ENCODE assay signal across 34 cellular contexts in genomic region chr10:100104300-100104699, GRCh38. TPM values are rescaled to one million over a fixed set of nuclear protein-coding genes. Genes with fewer than 3 reads are reported as not detected.
"Had no signal": no experiment of that assay in that cellular context is flagged by ENCODE, and none has a peak within 500 bp of the region (broad histone marks: within the 10 kb centered on the region; RNA-seq: fewer than 3 reads in every experiment).

No MANE protein-coding gene starts in this region.

- DNase-seq: activated CD4-positive, alpha-beta T cell treated with anti-CD3 and anti-CD28 coated beads, Interleukin-2, amount 10 ng/mL, durations not matched to agents 7 days and 5 days; activated CD4-positive, alpha-beta T cell treated with anti-CD3 and anti-CD28 coated beads, Interleukin-2, amount 50 U/mL, for 48 hours; activated CD4-positive, CD25-positive, alpha-beta regulatory T cell; activated CD8-positive, alpha-beta T cell treated with anti-CD3 and anti-CD28 coated beads, Interleukin-2, amount 10 ng/mL, durations not matched to agents 7 days and 5 days; activated gamma-delta T cell treated with Interleukin-2 at 50 U/mL for 16 hours; activated naive CD4-positive, alpha-beta T cell treated with anti-CD3 and anti-CD28 coated beads, Interleukin-2, amount 10 ng/mL, durations not matched to agents 7 days and 5 days; activated naive CD8-positive, alpha-beta T cell treated with anti-CD3 and anti-CD28 coated beads for 36 hours; activated T-cell treated with anti-CD3 and anti-CD28 coated beads, Interleukin-2, amount 50 U/mL, for 24 hours; body of pancreas; caudate nucleus; cerebellar nuclear complex; NCI-H1048; NCI-H1105 treated with DMSO at 0.1 percent for 48 hours; NCI-H1436; NCI-H1694; NCI-H1930; NCI-H2081 treated with DMSO at 0.1 percent for 48 hours; NCI-H345; NCI-H524 treated with DMSO at 0.1 percent for 48 hours; SHP77; SJCRH30; T1000; WERI-Rb-1 had no signal

- ATAC-seq: activated CD8-positive, alpha-beta T cell treated with anti-CD3 and anti-CD28 coated beads, Interleukin-2, amount 10 ng/mL, durations not matched to agents 7 days and 5 days; body of pancreas; Panc1 had no signal

- H3K27ac Mint-ChIP-seq: activated CD4-positive, alpha-beta T cell treated with anti-CD3 and anti-CD28 coated beads, Interleukin-2, amount 10 ng/mL, durations not matched to agents 7 days and 5 days; activated CD8-positive, alpha-beta T cell treated with anti-CD3 and anti-CD28 coated beads, Interleukin-2, amount 10 ng/mL, durations not matched to agents 7 days and 5 days; activated naive CD4-positive, alpha-beta T cell treated with anti-CD3 and anti-CD28 coated beads, Interleukin-2, amount 10 ng/mL, durations not matched to agents 7 days and 5 days; activated naive CD8-positive, alpha-beta T cell treated with anti-CD3 and anti-CD28 coated beads for 36 hours; activated T-cell treated with anti-CD3 and anti-CD28 coated beads, Interleukin-2, amount 50 U/mL, for 24 hours; activated T-helper 1 cell treated with anti-CD3 and anti-CD28 coated beads, Interleukin-12 subunit alpha, Interleukin-12 subunit beta, Interleukin-2, Interleukin-4 antibody, amounts not matched to agents 30 ng/mL and 10 ng/mL and 1 ng/mL, durations not matched to agents 14 hours and 24 hours and 36 hours had no signal

- H3K4me3 Mint-ChIP-seq: activated CD4-positive, alpha-beta T cell treated with anti-CD3 and anti-CD28 coated beads, Interleukin-2, amount 10 ng/mL, durations not matched to agents 7 days and 5 days; activated CD8-positive, alpha-beta T cell treated with anti-CD3 and anti-CD28 coated beads, Interleukin-2, amount 10 ng/mL, durations not matched to agents 7 days and 5 days; activated naive CD4-positive, alpha-beta T cell treated with anti-CD3 and anti-CD28 coated beads, Interleukin-2, amount 10 ng/mL, durations not matched to agents 7 days and 5 days; activated naive CD8-positive, alpha-beta T cell treated with anti-CD3 and anti-CD28 coated beads for 36 hours; activated T-cell treated with anti-CD3 and anti-CD28 coated beads, Interleukin-2, amount 50 U/mL, for 24 hours; activated T-helper 1 cell treated with anti-CD3 and anti-CD28 coated beads, Interleukin-12 subunit alpha, Interleukin-12 subunit beta, Interleukin-2, Interleukin-4 antibody, amounts not matched to agents 30 ng/mL and 10 ng/mL and 1 ng/mL, durations not matched to agents 14 hours and 24 hours and 36 hours had no signal

- H3K9me3 Mint-ChIP-seq: activated naive CD4-positive, alpha-beta T cell treated with anti-CD3 and anti-CD28 coated beads, Interleukin-2, amount 10 ng/mL, durations not matched to agents 7 days and 5 days; activated T-cell treated with anti-CD3 and anti-CD28 coated beads, Interleukin-2, amount 50 U/mL, for 24 hours had no signal

- H3K27ac ChIP-seq: body of pancreas, breast epithelium, KMS-11, SJCRH30, SK-N-MC, WERI-Rb-1 had no signal

- H3K4me1 Mint-ChIP-seq: activated CD4-positive, alpha-beta T cell treated with anti-CD3 and anti-CD28 coated beads, Interleukin-2, amount 10 ng/mL, durations not matched to agents 7 days and 5 days; activated naive CD4-positive, alpha-beta T cell treated with anti-CD3 and anti-CD28 coated beads, Interleukin-2, amount 10 ng/mL, durations not matched to agents 7 days and 5 days; activated naive CD8-positive, alpha-beta T cell treated with anti-CD3 and anti-CD28 coated beads for 36 hours had no signal

- H3K36me3 Mint-ChIP-seq: activated naive CD4-positive, alpha-beta T cell treated with anti-CD3 and anti-CD28 coated beads, Interleukin-2, amount 10 ng/mL, durations not matched to agents 7 days and 5 days; activated naive CD8-positive, alpha-beta T cell treated with anti-CD3 and anti-CD28 coated beads for 36 hours had no signal

RNA-seq across cellular contexts. Expression of gene CPN1, which starts 22.6 kb away (rescaled TPM):
- total RNA-seq: activated CD4-positive, alpha-beta T cell treated with anti-CD3 and anti-CD28 coated beads, Interleukin-2, amount 10 ng/mL, durations not matched to agents 7 days and 5 days; activated CD8-positive, alpha-beta T cell treated with anti-CD3 and anti-CD28 coated beads, Interleukin-2, amount 10 ng/mL, durations not matched to agents 7 days and 5 days; activated naive CD8-positive, alpha-beta T cell treated with anti-CD3 and anti-CD28 coated beads for 36 hours; activated T-helper 1 cell treated with anti-CD3 and anti-CD28 coated beads, Interleukin-12 subunit alpha, Interleukin-12 subunit beta, Interleukin-2, Interleukin-4 antibody, amounts not matched to agents 30 ng/mL and 10 ng/mL and 1 ng/mL, durations not matched to agents 14 hours and 24 hours and 36 hours; astrocyte; body of pancreas; breast epithelium; LHCN-M2; NCI-H460; RPMI7951; SJCRH30; T-helper 1 cell treated with Interleukin-12 subunit alpha and Interleukin-12 subunit beta and Interleukin-4 antibody, amounts not matched to agents 30 ng/mL and 1 ng/mL, for 36 hours; T-helper 2 cell treated with Interferon-gamma antibody and Interleukin-4, amounts not matched to agents 100 ng/mL and 5 ng/mL, for 36 hours had no signal
